15 cellular contexts compared by ENCODE assay signal in genomic region chr3:18079739-18080138, GRCh38.
A peak's percentile ranks its signal among the peaks of the same experiment; 100 is the strongest.
DNase-seq lines count a peak whose midpoint lies in the region; ATAC-seq and TF ChIP-seq lines count a peak whose summit lies in the region.
"Had no signal": no experiment of that assay in that cellular context is flagged by ENCODE, and none has a peak within 500 bp of the region (broad histone marks: within the 10 kb centered on the region; RNA-seq: fewer than 3 reads in every experiment).

No MANE protein-coding gene starts in this region.

- H3K9ac ChIP-seq in DND-41 (ENCODE audit: low read depth, low read length), result peak overlapping the region; percentile 34; the same call in 1 of the 2 replicates

- peak overlapping the region; percentile 20; the same call in 1 of the 2 replicates for H3K4me2 ChIP-seq in DND-41 (ENCODE audit: insufficient read depth, low read length)

- H2AFZ ChIP-seq in DND-41 (ENCODE audit: low read depth, low read length), result peak overlapping the region; percentile 46

- peak overlapping the region; percentile 74 for H3K27ac ChIP-seq in DND-41 (ENCODE audit: low read length)
- H3K27ac ChIP-seq: body of pancreas had no signal

- TF ChIP-seq CTCF in DND-41 (IDR thresholded peaks at IDR 0.05; ENCODE audit: borderline replicate concordance, extremely low read depth, low read length, poor library complexity, severe bottlenecking), result no peak

- no peaks in the 10 kb centered on the region for H3K27me3 ChIP-seq in DND-41 (ENCODE audit: insufficient read depth, low read length, poor library complexity)
- H3K27me3 ChIP-seq: body of pancreas had no signal

- no peak overlapping the region for H3K4me3 ChIP-seq in DND-41 (ENCODE audit: low read depth in 1 of 2, low read length in 2 of 2)
- H3K4me3 ChIP-seq: body of pancreas had no signal

- ATAC-seq in DND-41 (ENCODE audit: insufficient read depth, low read depth) (peak; percentile 66), SK-N-SH treated with all-trans-retinoic acid at 6 μM for 48 hours (peak; percentile 62), GM18517 (IDR thresholded peaks at IDR 0.05; ENCODE audit: unreplicated experiment) (no peak)
- ATAC-seq: body of pancreas; naive thymus-derived CD4-positive, alpha-beta T cell; stimulated activated effector memory CD8-positive, alpha-beta T cell treated with anti-CD3 and anti-CD28 coated beads, Interleukin-12 subunit alpha, Interleukin-12 subunit beta, amount 100 ng/mL, for 72 hours had no signal

- H3K9me3 ChIP-seq in DND-41 (ENCODE audit: insufficient read depth, low read length, severe bottlenecking), result no peaks in the 10 kb centered on the region
- H3K9me3 ChIP-seq: body of pancreas had no signal

- H3K4me1 ChIP-seq in DND-41 (ENCODE audit: insufficient read depth, low read length), result peaks cover 46% of the 10 kb centered on the region
- H3K4me1 ChIP-seq: body of pancreas had no signal

- peak; percentile 55 for DNase-seq in DND-41
- DNase-seq in LHCN-M2 (ENCODE audit: low read depth), result peak; percentile 36
- peak; percentile 12 for DNase-seq in glomerular visceral epithelial cell (ENCODE audit: extremely low spot score)
- no peak for DNase-seq in stimulated activated CD4-positive, alpha-beta T cell treated with anti-CD3 and anti-CD28 coated beads, Interleukin-4, amount 100 ng/mL, for 24 hours
- DNase-seq in effector CD4-positive, alpha-beta T cell, result no peak
- DNase-seq in OCI-M2 (lab: John Stamatoyannopoulos, UW; ENCODE audit: unreplicated experiment), result no peak
- DNase-seq: activated CD4-positive, alpha-beta T cell treated with anti-CD3 and anti-CD28 coated beads, Interleukin-2, amount 10 ng/mL, durations not matched to agents 7 days and 5 days; body of pancreas; C1 segment of cervical spinal cord; glutamatergic neuron; naive thymus-derived CD4-positive, alpha-beta T cell; T-helper 1 cell had no signal

- H4K20me1 ChIP-seq in DND-41 (ENCODE audit: insufficient read depth, low read length), result no peaks in the 10 kb centered on the region

- no peaks in the 10 kb centered on the region for H3K79me2 ChIP-seq in DND-41 (ENCODE audit: insufficient read depth, low read length)

- no peaks in the 10 kb centered on the region for H3K36me3 ChIP-seq in DND-41 (ENCODE audit: insufficient read depth, low read length)

TF ChIP-seq in SK-N-SH treated with all-trans-retinoic acid at 6 μM for 48 hours, 23 proteins besides CTCF, POLR2A, EP300 and RAD21:
- TF ChIP-seq PATZ1 (CRISPR knock-in tag; IDR thresholded peaks at IDR 0.05; ENCODE audit: borderline replicate concordance) (no peak), POU6F1 (CRISPR knock-in tag; IDR thresholded peaks at IDR 0.05; ENCODE audit: borderline replicate concordance, low read depth) (no peak), ZNF8 (CRISPR knock-in tag; IDR thresholded peaks at IDR 0.05) (no peak), ESRRG (CRISPR knock-in tag; IDR thresholded peaks at IDR 0.05) (no peak), TCF4 (CRISPR knock-in tag; IDR thresholded peaks at IDR 0.05; ENCODE audit: borderline replicate concordance) (no peak), ARNTL (CRISPR knock-in tag; IDR thresholded peaks at IDR 0.05; ENCODE audit: borderline replicate concordance, low read depth) (no peak), RARB (CRISPR knock-in tag; IDR thresholded peaks at IDR 0.05) (no peak), GLIS3 (CRISPR knock-in tag; IDR thresholded peaks at IDR 0.05) (no peak), TOX (CRISPR knock-in tag; IDR thresholded peaks at IDR 0.05; ENCODE audit: borderline replicate concordance) (no peak), ZFP3 (CRISPR knock-in tag; IDR thresholded peaks at IDR 0.05) (no peak)

Comparison
In these comparisons a context has a peak if more than half of its experiments do, and no peak if none do; other contexts are left out.
1. DNase-seq: peak in DND-41 (single experiment), LHCN-M2 (single experiment) and glomerular visceral epithelial cell (single experiment); none in stimulated activated CD4-positive, alpha-beta T cell treated with anti-CD3 and anti-CD28 coated beads, Interleukin-4, amount 100 ng/mL, for 24 hours (single experiment), effector CD4-positive, alpha-beta T cell (single experiment) and OCI-M2 (single experiment).